Comparison of ENCODE assay signal across 11 cellular contexts in genomic region chr17:82269138-82269881, GRCh38. TPM values are rescaled to one million over a fixed set of nuclear protein-coding genes. Genes with fewer than 3 reads are reported as not detected.
A peak's percentile ranks its signal among the peaks of the same experiment; 100 is the strongest.
DNase-seq lines count a peak whose midpoint lies in the region; ATAC-seq, FAIRE-seq and TF ChIP-seq lines count a peak whose summit lies in the region.
"Had no signal": no experiment of that assay in that cellular context is flagged by ENCODE, and none has a peak within 500 bp of the region (broad histone marks: within the 10 kb centered on the region; RNA-seq: fewer than 3 reads in every experiment).

No MANE protein-coding gene starts in this region.

- in situ Hi-C loops in HepG2 (cut with HindIII; ENCODE audit: extremely low pct_ligation_motif_present, low pct_unique_long_range_greater_than_20kb) = no loop called here
- in situ Hi-C loops in K562 (cut with MboI) = no loop called here

- TF ChIP-seq POLR2A in HepG2 (IDR thresholded peaks at IDR 0.05; ENCODE audit: insufficient read depth in 1 of 2, low read depth in 2 of 2, low read length in 2 of 2) = peak; percentile 23 to 60; a peak in 2 of 4 replicates
- TF ChIP-seq POLR2A in right lobe of liver (IDR thresholded peaks at IDR 0.05) = no peak
- no peak for TF ChIP-seq POLR2A in K562 (conservative IDR thresholded peaks at IDR 0.05)
- TF ChIP-seq POLR2A in uterus (IDR thresholded peaks at IDR 0.05) = no peak

- H3K4me2 ChIP-seq in HepG2 (ENCODE audit: low read depth, low read length) = peak overlapping the region; percentile 81
- H3K4me2 ChIP-seq in K562 (ENCODE audit: insufficient read depth, low read length) = 0 out of 2 replicates have a peak overlapping the region, but pooled peaks have one; percentile 2

- H3K79me2 ChIP-seq in HepG2 (ENCODE audit: insufficient read depth, low read length) (peaks cover 76% of the 10 kb centered on the region), K562 (ENCODE audit: control insufficient read depth, insufficient read depth, low read length) (peaks cover 90% of the 10 kb centered on the region)

- H2AFZ ChIP-seq in HepG2 (ENCODE audit: low read length) (no peak overlapping the region), K562 (ENCODE audit: low read depth, low read length) (no peak overlapping the region)

- H3K27ac ChIP-seq in HepG2 (ENCODE audit: extremely low read length, insufficient read depth, low read length) (peak overlapping the region; percentile 90), right lobe of liver (peak overlapping the region in 1 of 3 donors; percentile 24), K562 (ENCODE audit: extremely low read depth, low read depth, low read length) (peak overlapping the region; percentile 3; the same call in 1 of the 3 replicates), muscle layer of duodenum (ENCODE audit: low read length) (peak overlapping the region; percentile 49), uterus (peak overlapping the region; percentile 21 to 77)

- no peak for TF ChIP-seq CTCF in HepG2 (CRISPR knock-in tag; IDR thresholded peaks at IDR 0.05)
- no peak for TF ChIP-seq CTCF in right lobe of liver (IDR thresholded peaks at IDR 0.05)
- no peak for TF ChIP-seq CTCF in K562 (IDR thresholded peaks at IDR 0.05 in 2 of 3, conservative IDR thresholded peaks at IDR 0.05 in 1 of 3; ENCODE audit: insufficient read depth in 2 of 3, low read depth in 1 of 3, low read length in 3 of 3)
- TF ChIP-seq CTCF in uterus (IDR thresholded peaks at IDR 0.05) = no peak

- peak overlapping the region; percentile 40 for H3K9ac ChIP-seq in HepG2 (ENCODE audit: insufficient read depth, low read depth, low read length)
- H3K9ac ChIP-seq in K562 (ENCODE audit: insufficient read depth in 1 of 2, low read depth in 2 of 2, low read length in 2 of 2) = peak overlapping the region in 1 of 2 experiments; percentile 82; a peak in 2 of 4 replicates

- no peak for TF ChIP-seq EP300 in HepG2 (IDR thresholded peaks at IDR 0.05; ENCODE audit: low read depth in 2 of 2, low read length in 2 of 2)
- TF ChIP-seq EP300 in HepG2 (CRISPR knock-in tag; IDR thresholded peaks at IDR 0.05; ENCODE audit: borderline replicate concordance) = no peak
- TF ChIP-seq EP300 in K562 (IDR thresholded peaks at IDR 0.05; ENCODE audit: low read length) = no peak

- POLR2A ChIA-PET in HepG2 (lab: Yijun Ruan, JAX) = interaction anchor here (1.2 to 10.6 kb wide), 7 partner anchors 13 to 86 kb away, joined by 3 to 119 read pairs (median 29); partner anchors contain the start of gene CD7
- POLR2A ChIA-PET in K562 (lab: Yijun Ruan, JAX) = interaction anchor here (0.6 to 2.7 kb wide), 6 partner anchors 13 to 29 kb away, joined by 3 to 20 read pairs (median 4); no protein-coding TSS in a partner anchor

- H3K27me3 ChIP-seq in HepG2 (ENCODE audit: control insufficient read depth in 1 of 2, insufficient read depth in 2 of 2, low read length in 2 of 2) (no peaks in the 10 kb centered on the region; a peak in 1 of 5 replicates), right lobe of liver (no peaks in the 10 kb centered on the region), K562 (ENCODE audit: control insufficient read depth in 2 of 2, insufficient read depth in 2 of 2, low read length in 2 of 2) (no peaks in the 10 kb centered on the region), muscle layer of duodenum (ENCODE audit: low read depth, low read length) (no peaks in the 10 kb centered on the region), uterus (no peaks in the 10 kb centered on the region)

- 54% methylated on average over 10 of the region's 10 CpGs for WGBS in HepG2 (ENCODE audit: low lambda C conversion rate)
- 52% methylated on average over 6 of the region's 10 CpGs for WGBS in right lobe of liver (ENCODE audit: insufficient coverage, low coverage, low lambda C conversion rate, missing lambda C conversion rate)
- WGBS in K562 (ENCODE audit: insufficient coverage, low coverage, missing lambda C conversion rate) = 59% methylated on average over 10 of the region's 10 CpGs

- H4K20me1 ChIP-seq in HepG2 (ENCODE audit: insufficient read depth, low read length) (peaks cover 72% of the 10 kb centered on the region), K562 (replicated peaks; ENCODE audit: control insufficient read depth, insufficient read depth, low read length) (peaks cover 68% of the 10 kb centered on the region)

- H3K4me1 ChIP-seq in HepG2 (ENCODE audit: insufficient read depth, low read length) (peaks cover 76% of the 10 kb centered on the region), right lobe of liver (peaks cover 0 to 55% (median 31%) of the 10 kb centered on the region in 4 donors), K562 (replicated peaks in 1 of 2; ENCODE audit: control insufficient read depth in 2 of 2, insufficient read depth in 2 of 2, low read length in 2 of 2) (peaks cover 47 to 68% of the 10 kb centered on the region in 2 experiments), muscle layer of duodenum (ENCODE audit: control insufficient read depth in 1 of 2, insufficient read depth in 2 of 2, low read length in 2 of 2) (peaks cover 35 to 73% of the 10 kb centered on the region in 2 donors), uterus (peaks cover 5 to 31% of the 10 kb centered on the region in 2 donors)

- ATAC-seq in HepG2 = no peak
- ATAC-seq in right lobe of liver = no peak
- no peak for ATAC-seq in K562
- ATAC-seq in GM21381 (IDR thresholded peaks at IDR 0.05; ENCODE audit: unreplicated experiment) = no peak

- peaks cover 16% of the 10 kb centered on the region for H3K9me1 ChIP-seq in K562 (ENCODE audit: control insufficient read depth, insufficient read depth, low read length)

- no peak for TF ChIP-seq RAD21 in HepG2 (CRISPR knock-in tag; IDR thresholded peaks at IDR 0.05)
- TF ChIP-seq RAD21 in K562 (CRISPR knock-in tag; conservative IDR thresholded peaks at IDR 0.05 in 1 of 2, IDR thresholded peaks at IDR 0.05 in 1 of 2) = no peak

- no peak for DNase-seq in HepG2 (ENCODE audit: low spot score)
- DNase-seq in right lobe of liver = no peak
- no peak for DNase-seq in K562 (ENCODE audit: extremely low read depth in 1 of 4, low spot score in 3 of 4)
- no peak for DNase-seq in uterus
- DNase-seq in OCI-M2 (lab: John Stamatoyannopoulos, UW; ENCODE audit: unreplicated experiment) = no peak
- no peak for DNase-seq in DMS153 treated with DMSO at 0.1 percent for 48 hours (lab: John Stamatoyannopoulos, UW; ENCODE audit: unreplicated experiment)
- DNase-seq: NCI-H187, RPMI8226 had no signal

- H3K9me3 ChIP-seq in HepG2 (ENCODE audit: low read length) (no peaks in the 10 kb centered on the region), right lobe of liver (no peaks in the 10 kb centered on the region), K562 (replicated peaks; ENCODE audit: control insufficient read depth, insufficient read depth, low read depth, low read length) (no peaks in the 10 kb centered on the region), muscle layer of duodenum (ENCODE audit: control insufficient read depth in 1 of 2, low read length in 2 of 2) (no peaks in the 10 kb centered on the region), uterus (no peaks in the 10 kb centered on the region)

- H3K4me3 ChIP-seq in HepG2 (replicated peaks in 1 of 3; ENCODE audit: insufficient read depth in 1 of 3, low read depth in 2 of 3, low read length in 3 of 3) (peak overlapping the region in 1 of 3 experiments; percentile 65; a peak in 2 of 6 replicates), right lobe of liver (no peak overlapping the region), K562 (no peak overlapping the region), muscle layer of duodenum (ENCODE audit: low read depth in 1 of 2, low read length in 2 of 2) (no peak overlapping the region), uterus (no peak overlapping the region)

- intact Hi-C loops in HepG2 (cut with micrococcal nuclease; ENCODE audit: unreplicated experiment) (no loop called here), right lobe of liver (cut with DNase I) (no loop called here), K562 (cut with micrococcal nuclease) (no loop called here), uterus (cut with DNase I; ENCODE audit: low total_unique reads) (no loop called here)

- FAIRE-seq in HepG2 (lab: Jason Lieb, UNC) = no peak
- peak; percentile 19 for FAIRE-seq in K562 (lab: Jason Lieb, UNC)
- FAIRE-seq: GM18507 had no signal

- CTCF ChIA-PET in HepG2 (lab: Yijun Ruan, JAX; ENCODE audit: low intra/inter-chr PET ratio, low total read pairs) = no interaction called here
- CTCF ChIA-PET in K562 (lab: Yijun Ruan, JAX; ENCODE audit: low intra/inter-chr PET ratio) = no interaction called here

- BruUV-seq in HepG2 (replicated peaks; lab: Mats Ljungman, UMichigan) (no TSS peak), K562 (replicated peaks; lab: Mats Ljungman, UMichigan) (no TSS peak)

- peaks cover 17 to 42% of the 10 kb centered on the region in 2 experiments for H3K36me3 ChIP-seq in HepG2 (replicated peaks in 1 of 2; ENCODE audit: control insufficient read depth in 1 of 2, insufficient read depth in 2 of 2, low read length in 2 of 2)
- peaks cover 2 to 19% (median 12%) of the 10 kb centered on the region in 4 donors for H3K36me3 ChIP-seq in right lobe of liver
- peaks cover 79% of the 10 kb centered on the region for H3K36me3 ChIP-seq in K562 (ENCODE audit: control insufficient read depth, insufficient read depth, low read length)
- peaks cover 16 to 25% of the 10 kb centered on the region in 2 donors for H3K36me3 ChIP-seq in muscle layer of duodenum (ENCODE audit: control insufficient read depth in 1 of 2, insufficient read depth in 2 of 2, low read length in 2 of 2)
- no peaks in the 10 kb centered on the region for H3K36me3 ChIP-seq in uterus

RNA-seq across cellular contexts. Expression of gene CSNK1D, which starts 4.2 kb away (rescaled TPM):
- 28.4 and 31.5 TPM in 2 replicates for total RNA-seq in HepG2 (2016; rRNA removed; fragmentation: Illumina TruSeq; extraction: Trizol)
- 19.2 and 20.4 TPM in 2 replicates for total RNA-seq in HepG2 (2016; cell fraction: cytosol; rRNA removed; fragmentation: Illumina TruSeq; extraction: Trizol; ENCODE audit: low read depth)
- 23.0 and 34.1 TPM in 2 replicates for total RNA-seq in HepG2 (2016; cell fraction: insoluble cytoplasmic fraction; rRNA removed; fragmentation: Illumina TruSeq; extraction: Trizol)
- 24.3 and 26.6 TPM in 2 replicates for total RNA-seq in HepG2 (2016; cell fraction: membrane; rRNA removed; fragmentation: Illumina TruSeq; extraction: Trizol)
- 42.8 and 45.6 TPM in 2 replicates for total RNA-seq in HepG2 (2016; cell fraction: nucleus; rRNA removed; fragmentation: Illumina TruSeq; extraction: Trizol)
- 128 and 148 TPM in 2 replicates for polyA plus RNA-seq in HepG2 (2011; rRNA removed)
- polyA plus RNA-seq in HepG2 (2011; cell fraction: cytosol; rRNA removed) = 81.5 and 90.2 TPM in 2 replicates
- polyA plus RNA-seq in HepG2 (2011; cell fraction: nucleus; rRNA removed) = 1,010 and 1,066 TPM in 2 replicates
- polyA plus RNA-seq in HepG2 (2012) = 164 and 234 TPM in 2 replicates
- polyA plus RNA-seq in HepG2 (2016; cell fraction: cytosol; fragmentation: Illumina TruSeq; extraction: Trizol; ENCODE audit: low read depth) = 19.6 and 21.8 TPM in 2 replicates
- 71.8 and 89.7 TPM in 2 replicates for polyA plus RNA-seq in HepG2 (2016; cell fraction: insoluble cytoplasmic fraction; fragmentation: Illumina TruSeq; extraction: Trizol; ENCODE audit: low read depth)
- 40.8 and 42.7 TPM in 2 replicates for polyA plus RNA-seq in HepG2 (2016; cell fraction: membrane; fragmentation: Illumina TruSeq; extraction: Trizol; ENCODE audit: low read depth)
- 316 and 342 TPM in 2 replicates for polyA plus RNA-seq in HepG2 (2016; cell fraction: nucleus; fragmentation: Illumina TruSeq; extraction: Trizol; ENCODE audit: insufficient read depth, low read depth)
- 78.0 and 103 TPM in 2 replicates for polyA minus RNA-seq in HepG2 (2011; rRNA and poly(A)+ RNA removed; ENCODE audit: low replicate concordance)
- 51.7 and 60.9 TPM in 2 replicates for polyA minus RNA-seq in HepG2 (2011; cell fraction: cytosol; rRNA and poly(A)+ RNA removed)
- polyA minus RNA-seq in HepG2 (2011; cell fraction: nucleus; rRNA and poly(A)+ RNA removed) = 117 and 118 TPM in 2 replicates
- 10 to 100 TPM; 32.7 to 73.0 (median 45.9) TPM for total RNA-seq in right lobe of liver
- 268 and 441 TPM in 2 replicates for total RNA-seq in K562 (2011; cell fraction: chromatin; rRNA removed; ENCODE audit: low replicate concordance)
- 196 and 213 TPM in 2 replicates for total RNA-seq in K562 (2011; cell fraction: nucleolus; rRNA removed)
- 179 and 187 TPM in 2 replicates for total RNA-seq in K562 (2011; cell fraction: nucleoplasm; rRNA removed)
- total RNA-seq in K562 (2014; rRNA removed) = 26.1 and 39.0 TPM in 2 replicates
- 35.9 and 41.3 TPM in 2 replicates for total RNA-seq in K562 (2014; rRNA removed; fragmentation: Illumina TruSeq; extraction: Trizol)
- total RNA-seq in K562 (2015; rRNA removed; fragmentation: Illumina TruSeq; extraction: Trizol) = 35.7 and 36.6 TPM in 2 replicates
- total RNA-seq in K562 (2021) = 95.3 and 114 TPM in 2 replicates
- 82.8 and 96.8 TPM in 2 replicates for polyA plus RNA-seq in K562 (2011; rRNA removed)
- 51.5 and 60.4 TPM in 2 replicates for polyA plus RNA-seq in K562 (2011; cell fraction: cytosol; rRNA removed)
- 306 and 488 TPM in 2 replicates for polyA plus RNA-seq in K562 (2011; cell fraction: nucleus; rRNA removed)
- 102 and 106 TPM in 2 replicates for polyA plus RNA-seq in K562 (2012)
- polyA plus RNA-seq in K562 (2014; fragmentation: Illumina TruSeq; extraction: Trizol) = 123 and 133 TPM in 2 replicates
- polyA plus RNA-seq in K562 (2014; fragmentation: Nextera tagmentation; extraction: Ambion mirVana) = 1 to 10 TPM; 6.5 to 7.4 TPM
- 81.0 and 90.3 TPM in 2 replicates for polyA plus RNA-seq in K562 (2014; rRNA removed)
- 56.2 and 74.7 TPM in 2 replicates for polyA minus RNA-seq in K562 (2011; rRNA and poly(A)+ RNA removed)
- polyA minus RNA-seq in K562 (2011; cell fraction: cytosol; rRNA and poly(A)+ RNA removed) = 45.7 and 51.3 TPM in 2 replicates
- polyA minus RNA-seq in K562 (2011; cell fraction: nucleus; rRNA and poly(A)+ RNA removed) = 71.1 and 74.9 TPM in 2 replicates
- total RNA-seq in uterus = 100 to 1,000 TPM in 1 of 4 donors, 10 to 100 TPM in 3; 16.5 to 173 (median 44.6) TPM

RNA-seq across cellular contexts. Expression of gene SLC16A3, which starts 40.5 kb away (rescaled TPM):
- 99.9 and 242 TPM in 2 replicates for total RNA-seq in HepG2 (2016; rRNA removed; fragmentation: Illumina TruSeq; extraction: Trizol)
- total RNA-seq in HepG2 (2016; cell fraction: cytosol; rRNA removed; fragmentation: Illumina TruSeq; extraction: Trizol; ENCODE audit: low read depth) = 51.0 and 61.4 TPM in 2 replicates
- total RNA-seq in HepG2 (2016; cell fraction: insoluble cytoplasmic fraction; rRNA removed; fragmentation: Illumina TruSeq; extraction: Trizol) = 83.6 and 248 TPM in 2 replicates
- 88.3 and 97.4 TPM in 2 replicates for total RNA-seq in HepG2 (2016; cell fraction: membrane; rRNA removed; fragmentation: Illumina TruSeq; extraction: Trizol)
- total RNA-seq in HepG2 (2016; cell fraction: nucleus; rRNA removed; fragmentation: Illumina TruSeq; extraction: Trizol) = 164 and 200 TPM in 2 replicates
- polyA plus RNA-seq in HepG2 (2011; rRNA removed) = 349 and 598 TPM in 2 replicates
- 384 and 554 TPM in 2 replicates for polyA plus RNA-seq in HepG2 (2011; cell fraction: cytosol; rRNA removed)
- 293 and 327 TPM in 2 replicates for polyA plus RNA-seq in HepG2 (2011; cell fraction: nucleus; rRNA removed)
- polyA plus RNA-seq in HepG2 (2012) = 348 and 404 TPM in 2 replicates
- polyA plus RNA-seq in HepG2 (2016; cell fraction: cytosol; fragmentation: Illumina TruSeq; extraction: Trizol; ENCODE audit: low read depth) = 38.7 and 40.7 TPM in 2 replicates
- 95.9 and 111 TPM in 2 replicates for polyA plus RNA-seq in HepG2 (2016; cell fraction: insoluble cytoplasmic fraction; fragmentation: Illumina TruSeq; extraction: Trizol; ENCODE audit: low read depth)
- polyA plus RNA-seq in HepG2 (2016; cell fraction: membrane; fragmentation: Illumina TruSeq; extraction: Trizol; ENCODE audit: low read depth) = 61.0 and 65.9 TPM in 2 replicates
- 334 and 368 TPM in 2 replicates for polyA plus RNA-seq in HepG2 (2016; cell fraction: nucleus; fragmentation: Illumina TruSeq; extraction: Trizol; ENCODE audit: insufficient read depth, low read depth)
- polyA minus RNA-seq in HepG2 (2011; rRNA and poly(A)+ RNA removed; ENCODE audit: low replicate concordance) = 181 and 1,731 TPM in 2 replicates
- polyA minus RNA-seq in HepG2 (2011; cell fraction: cytosol; rRNA and poly(A)+ RNA removed) = 365 and 408 TPM in 2 replicates
- polyA minus RNA-seq in HepG2 (2011; cell fraction: nucleus; rRNA and poly(A)+ RNA removed) = 137 and 145 TPM in 2 replicates
- total RNA-seq in right lobe of liver = 10 to 100 TPM in 2 of 6 experiments, 1 to 10 TPM in 4; 4.1 to 34.0 (median 7.3) TPM
- 2.9 and 6.6 TPM in 2 replicates for total RNA-seq in K562 (2011; cell fraction: chromatin; rRNA removed; ENCODE audit: low replicate concordance)
- 10.0 and 10.5 TPM in 2 replicates for total RNA-seq in K562 (2011; cell fraction: nucleolus; rRNA removed)
- total RNA-seq in K562 (2011; cell fraction: nucleoplasm; rRNA removed) = 4.4 and 5.7 TPM in 2 replicates
- total RNA-seq in K562 (2014; rRNA removed) = 1.8 and 2.5 TPM in 2 replicates
- total RNA-seq in K562 (2014; rRNA removed; fragmentation: Illumina TruSeq; extraction: Trizol) = 0.11 and 0.13 TPM in 2 replicates
- 1.0 and 1.2 TPM in 2 replicates for total RNA-seq in K562 (2015; rRNA removed; fragmentation: Illumina TruSeq; extraction: Trizol)
- 2.9 and 5.4 TPM in 2 replicates for total RNA-seq in K562 (2021)
- polyA plus RNA-seq in K562 (2011; rRNA removed) = 3.7 and 8.3 TPM in 2 replicates
- 9.7 and 12.8 TPM in 2 replicates for polyA plus RNA-seq in K562 (2011; cell fraction: cytosol; rRNA removed)
- polyA plus RNA-seq in K562 (2011; cell fraction: nucleus; rRNA removed) = 9.1 and 10.2 TPM in 2 replicates
- polyA plus RNA-seq in K562 (2012) = 4.9 and 9.3 TPM in 2 replicates
- 0.58 and 0.78 TPM in 2 replicates for polyA plus RNA-seq in K562 (2014; fragmentation: Illumina TruSeq; extraction: Trizol)
- polyA plus RNA-seq in K562 (2014; fragmentation: Nextera tagmentation; extraction: Ambion mirVana) = not detected
- polyA plus RNA-seq in K562 (2014; rRNA removed) = 0.81 and 1.9 TPM in 2 replicates
- polyA minus RNA-seq in K562 (2011; rRNA and poly(A)+ RNA removed) = 2.9 and 3.7 TPM in 2 replicates
- 7.0 and 15.5 TPM in 2 replicates for polyA minus RNA-seq in K562 (2011; cell fraction: cytosol; rRNA and poly(A)+ RNA removed)
- 4.8 and 6.9 TPM in 2 replicates for polyA minus RNA-seq in K562 (2011; cell fraction: nucleus; rRNA and poly(A)+ RNA removed)
- 10 to 100 TPM in 2 of 4 donors, 1 to 10 TPM in 2; 1.5 to 28.6 (median 12.2) TPM for total RNA-seq in uterus

RNA-seq across cellular contexts. Expression of gene CD7, which starts 48.1 kb away (rescaled TPM):
- total RNA-seq in HepG2 (2016; rRNA removed; fragmentation: Illumina TruSeq; extraction: Trizol) (29.7 and 67.6 TPM in 2 replicates), right lobe of liver (1 to 10 TPM in 4 of 6 experiments, under 1 TPM in 2; 0.31 to 3.2 (median 1.3) TPM), K562 (2014; rRNA removed) (not detected in 2 replicates), K562 (2014; rRNA removed; fragmentation: Illumina TruSeq; extraction: Trizol) (not detected in 2 replicates), K562 (2015; rRNA removed; fragmentation: Illumina TruSeq; extraction: Trizol) (not detected in 2 replicates), K562 (2021) (0.18 and 0.35 TPM in 2 replicates), uterus (1 to 10 TPM in 2 of 4 donors, not detected in 2; 2.1 to 4.1 TPM)
- 23.3 and 25.5 TPM in 2 replicates for total RNA-seq in HepG2 (2016; cell fraction: cytosol; rRNA removed; fragmentation: Illumina TruSeq; extraction: Trizol; ENCODE audit: low read depth)
- 24.7 and 74.3 TPM in 2 replicates for total RNA-seq in HepG2 (2016; cell fraction: insoluble cytoplasmic fraction; rRNA removed; fragmentation: Illumina TruSeq; extraction: Trizol)
- total RNA-seq in HepG2 (2016; cell fraction: membrane; rRNA removed; fragmentation: Illumina TruSeq; extraction: Trizol) = 36.8 and 47.2 TPM in 2 replicates
- 53.2 and 64.7 TPM in 2 replicates for total RNA-seq in HepG2 (2016; cell fraction: nucleus; rRNA removed; fragmentation: Illumina TruSeq; extraction: Trizol)
- polyA plus RNA-seq in HepG2 (2011; rRNA removed) (72.7 and 76.4 TPM in 2 replicates), K562 (2011; rRNA removed) (0.21 and 0.85 TPM in 2 replicates), K562 (2014; fragmentation: Illumina TruSeq; extraction: Trizol) (not detected in 2 replicates), K562 (2014; fragmentation: Nextera tagmentation; extraction: Ambion mirVana) (not detected), K562 (2014; rRNA removed) (not detected in 2 replicates)
- 34.4 and 89.4 TPM in 2 replicates for polyA plus RNA-seq in HepG2 (2011; cell fraction: cytosol; rRNA removed)
- polyA plus RNA-seq in HepG2 (2011; cell fraction: nucleus; rRNA removed) = 127 and 155 TPM in 2 replicates
- polyA plus RNA-seq in HepG2 (2012) = 46.2 and 62.8 TPM in 2 replicates
- 56.5 and 63.8 TPM in 2 replicates for polyA plus RNA-seq in HepG2 (2016; cell fraction: cytosol; fragmentation: Illumina TruSeq; extraction: Trizol; ENCODE audit: low read depth)
- polyA plus RNA-seq in HepG2 (2016; cell fraction: insoluble cytoplasmic fraction; fragmentation: Illumina TruSeq; extraction: Trizol; ENCODE audit: low read depth) = 56.7 and 68.4 TPM in 2 replicates
- 78.3 and 78.6 TPM in 2 replicates for polyA plus RNA-seq in HepG2 (2016; cell fraction: membrane; fragmentation: Illumina TruSeq; extraction: Trizol; ENCODE audit: low read depth)
- 226 and 244 TPM in 2 replicates for polyA plus RNA-seq in HepG2 (2016; cell fraction: nucleus; fragmentation: Illumina TruSeq; extraction: Trizol; ENCODE audit: insufficient read depth, low read depth)
- polyA minus RNA-seq in HepG2 (2011; rRNA and poly(A)+ RNA removed; ENCODE audit: low replicate concordance) = 43.3 TPM in 1 of 2 replicates, not detected in the other
- 31.0 and 32.1 TPM in 2 replicates for polyA minus RNA-seq in HepG2 (2011; cell fraction: cytosol; rRNA and poly(A)+ RNA removed)
- 7.9 and 8.8 TPM in 2 replicates for polyA minus RNA-seq in HepG2 (2011; cell fraction: nucleus; rRNA and poly(A)+ RNA removed)
- 0.44 TPM in 1 of 2 replicates, not detected in the other for total RNA-seq in K562 (2011; cell fraction: chromatin; rRNA removed; ENCODE audit: low replicate concordance)
- 0.66 and 0.83 TPM in 2 replicates for total RNA-seq in K562 (2011; cell fraction: nucleolus; rRNA removed)
- 0.69 TPM in 1 of 2 replicates, not detected in the other for total RNA-seq in K562 (2011; cell fraction: nucleoplasm; rRNA removed)
- polyA plus RNA-seq in K562 (2011; cell fraction: cytosol; rRNA removed) = 0.34 and 1.3 TPM in 2 replicates
- polyA plus RNA-seq in K562 (2011; cell fraction: nucleus; rRNA removed) = 0.88 and 1.2 TPM in 2 replicates
- polyA plus RNA-seq in K562 (2012) = 0.16 and 0.19 TPM in 2 replicates
- polyA minus RNA-seq in K562 (2011; rRNA and poly(A)+ RNA removed) = not detected in 2 replicates
- 1.0 TPM in 1 of 2 replicates, not detected in the other for polyA minus RNA-seq in K562 (2011; cell fraction: cytosol; rRNA and poly(A)+ RNA removed)
- polyA minus RNA-seq in K562 (2011; cell fraction: nucleus; rRNA and poly(A)+ RNA removed) = 0.27 TPM in 1 of 2 replicates, not detected in the other

RNA-seq across cellular contexts. Expression of gene CCDC57, which starts 56.7 kb away (rescaled TPM):
- 54.8 and 59.9 TPM in 2 replicates for total RNA-seq in HepG2 (2016; rRNA removed; fragmentation: Illumina TruSeq; extraction: Trizol)
- 85.1 and 122 TPM in 2 replicates for total RNA-seq in HepG2 (2016; cell fraction: cytosol; rRNA removed; fragmentation: Illumina TruSeq; extraction: Trizol; ENCODE audit: low read depth)
- 54.5 and 62.8 TPM in 2 replicates for total RNA-seq in HepG2 (2016; cell fraction: insoluble cytoplasmic fraction; rRNA removed; fragmentation: Illumina TruSeq; extraction: Trizol)
- total RNA-seq in HepG2 (2016; cell fraction: membrane; rRNA removed; fragmentation: Illumina TruSeq; extraction: Trizol) = 78.3 and 105 TPM in 2 replicates
- total RNA-seq in HepG2 (2016; cell fraction: nucleus; rRNA removed; fragmentation: Illumina TruSeq; extraction: Trizol) = 40.6 and 45.1 TPM in 2 replicates
- 59.3 and 69.8 TPM in 2 replicates for polyA plus RNA-seq in HepG2 (2011; rRNA removed)
- polyA plus RNA-seq in HepG2 (2011; cell fraction: cytosol; rRNA removed) = 59.9 and 140 TPM in 2 replicates
- polyA plus RNA-seq in HepG2 (2011; cell fraction: nucleus; rRNA removed) = 103 and 130 TPM in 2 replicates
- polyA plus RNA-seq in HepG2 (2012) = 48.8 and 63.7 TPM in 2 replicates
- polyA plus RNA-seq in HepG2 (2016; cell fraction: cytosol; fragmentation: Illumina TruSeq; extraction: Trizol; ENCODE audit: low read depth) = 113 and 149 TPM in 2 replicates
- polyA plus RNA-seq in HepG2 (2016; cell fraction: insoluble cytoplasmic fraction; fragmentation: Illumina TruSeq; extraction: Trizol; ENCODE audit: low read depth) = 62.5 and 66.4 TPM in 2 replicates
- 95.1 and 110 TPM in 2 replicates for polyA plus RNA-seq in HepG2 (2016; cell fraction: membrane; fragmentation: Illumina TruSeq; extraction: Trizol; ENCODE audit: low read depth)
- polyA plus RNA-seq in HepG2 (2016; cell fraction: nucleus; fragmentation: Illumina TruSeq; extraction: Trizol; ENCODE audit: insufficient read depth, low read depth) = 121 and 124 TPM in 2 replicates
- polyA minus RNA-seq in HepG2 (2011; rRNA and poly(A)+ RNA removed; ENCODE audit: low replicate concordance) = 23.1 and 32.6 TPM in 2 replicates
- 18.1 and 19.8 TPM in 2 replicates for polyA minus RNA-seq in HepG2 (2011; cell fraction: cytosol; rRNA and poly(A)+ RNA removed)
- 27.6 and 37.2 TPM in 2 replicates for polyA minus RNA-seq in HepG2 (2011; cell fraction: nucleus; rRNA and poly(A)+ RNA removed)
- 10 to 100 TPM; 10.1 to 37.4 (median 17.2) TPM for total RNA-seq in right lobe of liver
- total RNA-seq in K562 (2011; cell fraction: chromatin; rRNA removed; ENCODE audit: low replicate concordance) = 238 and 466 TPM in 2 replicates
- 176 and 211 TPM in 2 replicates for total RNA-seq in K562 (2011; cell fraction: nucleolus; rRNA removed)
- total RNA-seq in K562 (2011; cell fraction: nucleoplasm; rRNA removed) = 135 and 163 TPM in 2 replicates
- 13.6 and 19.0 TPM in 2 replicates for total RNA-seq in K562 (2014; rRNA removed)
- 10.7 TPM in 2 replicates for total RNA-seq in K562 (2014; rRNA removed; fragmentation: Illumina TruSeq; extraction: Trizol)
- total RNA-seq in K562 (2015; rRNA removed; fragmentation: Illumina TruSeq; extraction: Trizol) = 17.1 and 18.1 TPM in 2 replicates
- total RNA-seq in K562 (2021) = 33.8 and 36.0 TPM in 2 replicates
- 26.3 and 31.1 TPM in 2 replicates for polyA plus RNA-seq in K562 (2011; rRNA removed)
- 15.4 and 18.8 TPM in 2 replicates for polyA plus RNA-seq in K562 (2011; cell fraction: cytosol; rRNA removed)
- 146 and 224 TPM in 2 replicates for polyA plus RNA-seq in K562 (2011; cell fraction: nucleus; rRNA removed)
- polyA plus RNA-seq in K562 (2012) = 20.1 and 38.4 TPM in 2 replicates
- 12.9 and 19.9 TPM in 2 replicates for polyA plus RNA-seq in K562 (2014; fragmentation: Illumina TruSeq; extraction: Trizol)
- 1 to 10 TPM in 1 of 2 experiments, under 1 TPM in 1; 0.83 to 1.1 TPM for polyA plus RNA-seq in K562 (2014; fragmentation: Nextera tagmentation; extraction: Ambion mirVana)
- 34.8 and 36.2 TPM in 2 replicates for polyA plus RNA-seq in K562 (2014; rRNA removed)
- polyA minus RNA-seq in K562 (2011; rRNA and poly(A)+ RNA removed) = 15.9 and 16.8 TPM in 2 replicates
- 12.2 and 13.1 TPM in 2 replicates for polyA minus RNA-seq in K562 (2011; cell fraction: cytosol; rRNA and poly(A)+ RNA removed)
- polyA minus RNA-seq in K562 (2011; cell fraction: nucleus; rRNA and poly(A)+ RNA removed) = 47.4 and 49.1 TPM in 2 replicates
- total RNA-seq in uterus = 10 to 100 TPM in 2 of 4 donors, 1 to 10 TPM in 2; 4.4 to 88.2 (median 17.6) TPM

Comparison
In these comparisons a context has a peak if more than half of its experiments do, and no peak if none do; other contexts are left out.
1. POLR2A ChIP-seq: peak in HepG2 (2 of 2); none in right lobe of liver (single experiment), K562 (single experiment) and uterus (0 of 2).
2. RNA of gene CD7, which starts 48.1 kb away (total RNA-seq): 23.3 to 74.3 TPM in HepG2; 2.1 to 4.1 TPM in uterus, 0.31 to 3.2 TPM in right lobe of liver and 0.18 to 0.83 TPM in K562; every median in the first group is over 4 times any median in the second.
3. Of the 241 proteins assayed by ChIP-seq in both HepG2 and K562: peak only in HepG2: ARHGAP35, FOSL1, FOXA3, GATAD2A, HNRNPL, MAFF and 14 more; only in K562: none; in both: none; in neither: 221.